In genomic region chr17:14308965-14309879, GRCh38 we compare ENCODE assay signal across 1 cellular context.
TF ChIP-seq lines count a peak whose summit lies in the region.

No MANE protein-coding gene starts in this region.

TF ChIP-seq in HepG2, 621 proteins besides CTCF, POLR2A, EP300 and RAD21 (continued from another document and continues in another):
- TF ChIP-seq ZHX2 (IDR thresholded peaks at IDR 0.05; ENCODE audit: low read depth) (no peak; the same call in 1 of the 2 replicates), ZHX2 (CRISPR knock-in tag; IDR thresholded peaks at IDR 0.05; ENCODE audit: borderline replicate concordance) (peak; percentile 56; the same call in 1 of the 2 replicates), GZF1 (CRISPR knock-in tag; IDR thresholded peaks at IDR 0.05) (0 out of 2 replicates have a peak, but pooled peaks have one; percentile 23), ZFP82 (CRISPR knock-in tag; IDR thresholded peaks at IDR 0.05; ENCODE audit: borderline replicate concordance) (peak; percentile 85; the same call in 1 of the 2 replicates), CEBPB (IDR thresholded peaks at IDR 0.05; ENCODE audit: borderline replicate concordance, low read depth, low read length) (no peak), ZNF720 (CRISPR knock-in tag; IDR thresholded peaks at IDR 0.05) (no peak), MLLT10 (CRISPR knock-in tag; IDR thresholded peaks at IDR 0.05) (peak; percentile 72; the same call in 1 of the 2 replicates), ZNF496 (CRISPR knock-in tag; IDR thresholded peaks at IDR 0.05; ENCODE audit: insufficient replicate concordance) (no peak), NR0B2 (CRISPR knock-in tag; IDR thresholded peaks at IDR 0.05) (no peak; the same call in none of the 2 replicates), HNRNPH1 (optimal IDR thresholded peaks at IDR 0.05; ENCODE audit: low read depth, low read length) (no peak), THRA (CRISPR knock-in tag; IDR thresholded peaks at IDR 0.05; ENCODE audit: borderline replicate concordance) (peak; percentile 54; the same call in 1 of the 2 replicates), STAG1 (CRISPR knock-in tag; IDR thresholded peaks at IDR 0.05) (peak; percentile 31; the same call in 1 of the 2 replicates), KLF12 (CRISPR knock-in tag; IDR thresholded peaks at IDR 0.05; ENCODE audit: borderline replicate concordance) (no peak; the same call in 1 of the 2 replicates), ZNF18 (CRISPR knock-in tag; IDR thresholded peaks at IDR 0.05; ENCODE audit: insufficient replicate concordance) (no peak), ZC3H13 (CRISPR knock-in tag; IDR thresholded peaks at IDR 0.05) (peak; percentile 100), ZNF431 (CRISPR knock-in tag; IDR thresholded peaks at IDR 0.05; ENCODE audit: borderline replicate concordance, low read depth) (peak; percentile 50; the same call in 1 of the 2 replicates), ZNF674 (CRISPR knock-in tag; IDR thresholded peaks at IDR 0.05; ENCODE audit: low read depth) (0 out of 2 replicates have a peak, but pooled peaks have one; percentile 41), PRMT3 (CRISPR knock-in tag; IDR thresholded peaks at IDR 0.05; ENCODE audit: borderline replicate concordance, low read depth) (0 out of 2 replicates have a peak, but pooled peaks have one; percentile 38), POLR2AphosphoS5 (IDR thresholded peaks at IDR 0.05; ENCODE audit: low read depth, low read length) (peak; percentile 30; the same call in 1 of the 2 replicates), SALL2 (CRISPR knock-in tag; IDR thresholded peaks at IDR 0.05) (peak; percentile 82), AKAP8 (CRISPR knock-in tag; IDR thresholded peaks at IDR 0.05) (peak; percentile 100), ZKSCAN5 (CRISPR knock-in tag; IDR thresholded peaks at IDR 0.05) (no peak), SRY (CRISPR knock-in tag; IDR thresholded peaks at IDR 0.05) (peak; percentile 70; the same call in 1 of the 2 replicates), ZNF704 (CRISPR knock-in tag; IDR thresholded peaks at IDR 0.05; ENCODE audit: borderline replicate concordance) (peak; percentile 69; the same call in 1 of the 2 replicates), SNRNP70 (IDR thresholded peaks at IDR 0.05; ENCODE audit: low read depth, low read length) (no peak), KLF11 (CRISPR knock-in tag; IDR thresholded peaks at IDR 0.05) (no peak), ZNF230 (CRISPR knock-in tag; IDR thresholded peaks at IDR 0.05) (peak; percentile 68; the same call in 1 of the 2 replicates), RFX3 (CRISPR knock-in tag; IDR thresholded peaks at IDR 0.05) (no peak), ZBTB4 (CRISPR knock-in tag; IDR thresholded peaks at IDR 0.05; ENCODE audit: borderline replicate concordance) (0 out of 2 replicates have a peak, but pooled peaks have one; percentile 62), ARNT2 (CRISPR knock-in tag; IDR thresholded peaks at IDR 0.05; ENCODE audit: low read depth) (peak; percentile 83), LCORL (IDR thresholded peaks at IDR 0.05) (no peak), LCORL (CRISPR knock-in tag; IDR thresholded peaks at IDR 0.05) (peak; percentile 87)
- TF ChIP-seq, protein P1, sequence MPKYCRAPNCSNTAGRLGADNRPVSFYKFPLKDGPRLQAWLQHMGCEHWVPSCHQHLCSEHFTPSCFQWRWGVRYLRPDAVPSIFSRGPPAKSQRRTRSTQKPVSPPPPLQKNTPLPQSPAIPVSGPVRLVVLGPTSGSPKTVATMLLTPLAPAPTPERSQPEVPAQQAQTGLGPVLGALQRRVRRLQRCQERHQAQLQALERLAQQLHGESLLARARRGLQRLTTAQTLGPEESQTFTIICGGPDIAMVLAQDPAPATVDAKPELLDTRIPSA (CRISPR knock-in tag; IDR thresholded peaks at IDR 0.05; ENCODE audit: borderline replicate concordance): 0 out of 2 replicates have a peak, but pooled peaks have one; percentile 21
- TF ChIP-seq, protein P2, sequence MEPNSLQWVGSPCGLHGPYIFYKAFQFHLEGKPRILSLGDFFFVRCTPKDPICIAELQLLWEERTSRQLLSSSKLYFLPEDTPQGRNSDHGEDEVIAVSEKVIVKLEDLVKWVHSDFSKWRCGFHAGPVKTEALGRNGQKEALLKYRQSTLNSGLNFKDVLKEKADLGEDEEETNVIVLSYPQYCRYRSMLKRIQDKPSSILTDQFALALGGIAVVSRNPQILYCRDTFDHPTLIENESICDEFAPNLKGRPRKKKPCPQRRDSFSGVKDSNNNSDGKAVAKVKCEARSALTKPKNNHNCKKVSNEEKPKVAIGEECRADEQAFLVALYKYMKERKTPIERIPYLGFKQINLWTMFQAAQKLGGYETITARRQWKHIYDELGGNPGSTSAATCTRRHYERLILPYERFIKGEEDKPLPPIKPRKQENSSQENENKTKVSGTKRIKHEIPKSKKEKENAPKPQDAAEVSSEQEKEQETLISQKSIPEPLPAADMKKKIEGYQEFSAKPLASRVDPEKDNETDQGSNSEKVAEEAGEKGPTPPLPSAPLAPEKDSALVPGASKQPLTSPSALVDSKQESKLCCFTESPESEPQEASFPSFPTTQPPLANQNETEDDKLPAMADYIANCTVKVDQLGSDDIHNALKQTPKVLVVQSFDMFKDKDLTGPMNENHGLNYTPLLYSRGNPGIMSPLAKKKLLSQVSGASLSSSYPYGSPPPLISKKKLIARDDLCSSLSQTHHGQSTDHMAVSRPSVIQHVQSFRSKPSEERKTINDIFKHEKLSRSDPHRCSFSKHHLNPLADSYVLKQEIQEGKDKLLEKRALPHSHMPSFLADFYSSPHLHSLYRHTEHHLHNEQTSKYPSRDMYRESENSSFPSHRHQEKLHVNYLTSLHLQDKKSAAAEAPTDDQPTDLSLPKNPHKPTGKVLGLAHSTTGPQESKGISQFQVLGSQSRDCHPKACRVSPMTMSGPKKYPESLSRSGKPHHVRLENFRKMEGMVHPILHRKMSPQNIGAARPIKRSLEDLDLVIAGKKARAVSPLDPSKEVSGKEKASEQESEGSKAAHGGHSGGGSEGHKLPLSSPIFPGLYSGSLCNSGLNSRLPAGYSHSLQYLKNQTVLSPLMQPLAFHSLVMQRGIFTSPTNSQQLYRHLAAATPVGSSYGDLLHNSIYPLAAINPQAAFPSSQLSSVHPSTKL (CRISPR knock-in tag; IDR thresholded peaks at IDR 0.05): peak; percentile 75; the same call in 1 of the 2 replicates
- TF ChIP-seq, protein P3, sequence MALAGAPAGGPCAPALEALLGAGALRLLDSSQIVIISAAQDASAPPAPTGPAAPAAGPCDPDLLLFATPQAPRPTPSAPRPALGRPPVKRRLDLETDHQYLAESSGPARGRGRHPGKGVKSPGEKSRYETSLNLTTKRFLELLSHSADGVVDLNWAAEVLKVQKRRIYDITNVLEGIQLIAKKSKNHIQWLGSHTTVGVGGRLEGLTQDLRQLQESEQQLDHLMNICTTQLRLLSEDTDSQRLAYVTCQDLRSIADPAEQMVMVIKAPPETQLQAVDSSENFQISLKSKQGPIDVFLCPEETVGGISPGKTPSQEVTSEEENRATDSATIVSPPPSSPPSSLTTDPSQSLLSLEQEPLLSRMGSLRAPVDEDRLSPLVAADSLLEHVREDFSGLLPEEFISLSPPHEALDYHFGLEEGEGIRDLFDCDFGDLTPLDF (CRISPR knock-in tag; IDR thresholded peaks at IDR 0.05): peak; percentile 66
